Comparison of ENCODE assay signal across 12 cellular contexts in genomic region chr3:90132220-90132619, GRCh38.
"Had no signal": no experiment of that assay in that cellular context is flagged by ENCODE, and none has a peak within 500 bp of the region (broad histone marks: within the 10 kb centered on the region; RNA-seq: fewer than 3 reads in every experiment).

No MANE protein-coding gene starts in this region.

- H3K27ac ChIP-seq: cardiac muscle cell, foreskin keratinocyte, left ventricle myocardium inferior, stomach, transverse colon had no signal

- DNase-seq: activated T-cell treated with anti-CD3 and anti-CD28 coated beads, Interleukin-2, amount 50 U/mL, for 1 hour; effector CD4-positive, alpha-beta T cell; erythroblast; foreskin keratinocyte; kidney; left ventricle myocardium inferior; natural killer cell; stimulated activated CD4-positive, alpha-beta T cell treated with anti-CD3 and anti-CD28 coated beads, Interleukin-2, amount 100 ng/mL, for 24 hours; stomach; T-helper 9 cell; transverse colon had no signal

- H3K36me3 ChIP-seq: cardiac muscle cell, left ventricle myocardium inferior, stomach, transverse colon had no signal

- H3K4me3 ChIP-seq: cardiac muscle cell, left ventricle myocardium inferior, stomach, transverse colon had no signal

- H3K27me3 ChIP-seq: cardiac muscle cell, foreskin keratinocyte, stomach, transverse colon had no signal

- H3K4me1 ChIP-seq: foreskin keratinocyte, left ventricle myocardium inferior had no signal
